ENCODE assay signal across 27 cellular contexts in the genomic region with DNA sequence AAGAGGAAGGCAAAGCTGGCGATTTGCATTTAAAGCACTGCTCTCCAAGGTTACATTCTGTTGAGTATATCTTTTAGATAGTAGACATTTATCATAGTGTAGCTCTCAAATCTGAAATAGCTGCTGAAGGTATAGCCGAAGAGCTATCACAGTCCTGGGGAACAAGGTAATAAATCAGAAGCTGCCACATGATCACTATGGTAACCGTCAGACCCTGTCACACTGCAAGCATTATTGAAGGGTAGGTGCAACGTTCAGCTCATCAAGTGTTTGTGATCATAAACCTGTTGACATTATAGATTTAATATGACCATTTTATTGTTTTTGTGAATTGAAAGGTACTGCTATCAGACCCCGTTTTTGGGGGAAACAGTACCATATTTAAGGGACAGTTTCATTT.
"Had no signal": no experiment of that assay in that cellular context is flagged by ENCODE, and none has a peak within 500 bp of the region (broad histone marks: within the 10 kb centered on the region; RNA-seq: fewer than 3 reads in every experiment).

No MANE protein-coding gene starts in this region.

- H3K9me3 ChIP-seq: sigmoid colon, stomach, testis, uterus had no signal

- H3K27ac Mint-ChIP-seq: activated CD4-positive, alpha-beta memory T cell treated with anti-CD3 and anti-CD28 coated beads for 36 hours; activated naive CD4-positive, alpha-beta T cell treated with anti-CD3 and anti-CD28 coated beads, Interleukin-2, amount 50 U/mL, for 24 hours; activated T-cell treated with anti-CD3 and anti-CD28 coated beads, Interleukin-2, amount 50 U/mL, for 72 hours; memory B cell; naive B cell; progenitor cell of endocrine pancreas; stimulated activated memory B cell treated with anti-CD40 and anti-IgM and Interleukin-4, amounts not matched to agents 10 μg/mL and 1 μg/mL and 100 μg/mL, for 72 hours; T-helper 1 cell treated with Interleukin-12 subunit alpha and Interleukin-12 subunit beta and Interleukin-4 antibody, amounts not matched to agents 30 μg/mL and 1 μg/mL, for 36 hours had no signal

- DNase-seq: activated CD4-positive, alpha-beta memory T cell treated with anti-CD3 and anti-CD28 coated beads for 36 hours; activated CD4-positive, alpha-beta T cell treated with anti-CD3 and anti-CD28 coated beads for 4 hours; activated CD4-positive, CD25-positive, alpha-beta regulatory T cell; activated effector memory CD4-positive, alpha-beta T cell treated with anti-CD3 and anti-CD28 coated beads, Interleukin-2, amount 50 U/mL, for 16 hours; activated T-cell treated with anti-CD3 and anti-CD28 coated beads, Interleukin-2, amount 50 U/mL, for 72 hours; aorta; central memory CD4-positive, alpha-beta T cell; effector memory CD4-positive, alpha-beta T cell; foreskin melanocyte; hippocampal formation; islet precursor cell; left colon; naive B cell; retina; sigmoid colon; stimulated activated CD4-positive, alpha-beta T cell treated with anti-CD3 and anti-CD28 coated beads, Interleukin-15, amount 100 ng/mL, for 24 hours; stomach; testis; trophoblast cell; uterus had no signal

- H3K4me1 Mint-ChIP-seq: activated naive CD4-positive, alpha-beta T cell treated with anti-CD3 and anti-CD28 coated beads, Interleukin-2, amount 50 U/mL, for 24 hours; memory B cell; naive B cell; stimulated activated memory B cell treated with anti-CD40 and anti-IgM and Interleukin-4, amounts not matched to agents 10 μg/mL and 1 μg/mL and 100 μg/mL, for 72 hours had no signal

- H3K4me3 ChIP-seq: sigmoid colon, smooth muscle cell, stomach, testis, uterus had no signal

- H3K9me3 Mint-ChIP-seq: activated CD4-positive, alpha-beta memory T cell treated with anti-CD3 and anti-CD28 coated beads for 36 hours; T-helper 1 cell treated with Interleukin-12 subunit alpha and Interleukin-12 subunit beta and Interleukin-4 antibody, amounts not matched to agents 30 μg/mL and 1 μg/mL, for 36 hours had no signal

- H3K27me3 Mint-ChIP-seq: activated CD4-positive, alpha-beta memory T cell treated with anti-CD3 and anti-CD28 coated beads for 36 hours; activated naive CD4-positive, alpha-beta T cell treated with anti-CD3 and anti-CD28 coated beads, Interleukin-2, amount 50 U/mL, for 24 hours; memory B cell; naive B cell; progenitor cell of endocrine pancreas; stimulated activated memory B cell treated with anti-CD40 and anti-IgM and Interleukin-4, amounts not matched to agents 10 μg/mL and 1 μg/mL and 100 μg/mL, for 72 hours had no signal

- H3K36me3 Mint-ChIP-seq: activated CD4-positive, alpha-beta memory T cell treated with anti-CD3 and anti-CD28 coated beads for 36 hours; activated naive CD4-positive, alpha-beta T cell treated with anti-CD3 and anti-CD28 coated beads, Interleukin-2, amount 50 U/mL, for 24 hours; memory B cell; naive B cell; stimulated activated memory B cell treated with anti-CD40 and anti-IgM and Interleukin-4, amounts not matched to agents 10 μg/mL and 1 μg/mL and 100 μg/mL, for 72 hours had no signal

- H3K4me3 Mint-ChIP-seq: activated CD4-positive, alpha-beta memory T cell treated with anti-CD3 and anti-CD28 coated beads for 36 hours; activated naive CD4-positive, alpha-beta T cell treated with anti-CD3 and anti-CD28 coated beads, Interleukin-2, amount 50 U/mL, for 24 hours; activated T-cell treated with anti-CD3 and anti-CD28 coated beads, Interleukin-2, amount 50 U/mL, for 72 hours; memory B cell; naive B cell; stimulated activated memory B cell treated with anti-CD40 and anti-IgM and Interleukin-4, amounts not matched to agents 10 μg/mL and 1 μg/mL and 100 μg/mL, for 72 hours; T-helper 1 cell treated with Interleukin-12 subunit alpha and Interleukin-12 subunit beta and Interleukin-4 antibody, amounts not matched to agents 30 μg/mL and 1 μg/mL, for 36 hours had no signal

- H3K4me1 ChIP-seq: sigmoid colon, stomach, testis, uterus had no signal

- H3K27me3 ChIP-seq: sigmoid colon, stomach, testis, uterus had no signal

- H3K36me3 ChIP-seq: sigmoid colon, stomach, uterus had no signal

- H3K27ac ChIP-seq: sigmoid colon, stomach, testis, uterus had no signal

- H3K4me2 ChIP-seq: smooth muscle cell had no signal

- ATAC-seq: activated T-cell treated with anti-CD3 and anti-CD28 coated beads, Interleukin-2, amount 50 U/mL, for 72 hours; esophagus mucosa; left colon; stimulated activated memory B cell treated with anti-CD40 and anti-IgM and Interleukin-4, amounts not matched to agents 10 μg/mL and 1 μg/mL and 100 μg/mL, for 72 hours had no signal
